In genomic region chr2:17636989-17637906, GRCh38 we compare ENCODE assay signal across 19 cellular contexts.
A peak's percentile ranks its signal among the peaks of the same experiment; 100 is the strongest.
DNase-seq lines count a peak whose midpoint lies in the region; ATAC-seq, FAIRE-seq and TF ChIP-seq lines count a peak whose summit lies in the region.
"Had no signal": no experiment of that assay in that cellular context is flagged by ENCODE, and none has a peak within 500 bp of the region (broad histone marks: within the 10 kb centered on the region; RNA-seq: fewer than 3 reads in every experiment).

No MANE protein-coding gene starts in this region.

- H3K9me3 ChIP-seq in HepG2 (ENCODE audit: low read length): no peaks in the 10 kb centered on the region
- no peaks in the 10 kb centered on the region for H3K9me3 ChIP-seq in right lobe of liver
- H3K9me3 ChIP-seq in OCI-LY3 (ENCODE audit: insufficient read depth, low read length): no peaks in the 10 kb centered on the region
- H3K9me3 ChIP-seq in aorta (ENCODE audit: control insufficient read depth, low read length): no peaks in the 10 kb centered on the region
- H3K9me3 ChIP-seq: colonic mucosa, suprapubic skin had no signal

- no peaks in the 10 kb centered on the region for H3K9me3 Mint-ChIP-seq in activated CD4-positive, alpha-beta T cell treated with anti-CD3 and anti-CD28 coated beads, Interleukin-2, amount 10 ng/mL, durations not matched to agents 7 days and 5 days
- H3K9me3 Mint-ChIP-seq: CD14-positive monocyte had no signal

- intact Hi-C loops in HepG2 (cut with micrococcal nuclease; ENCODE audit: unreplicated experiment): no loop called here
- intact Hi-C loops in right lobe of liver (cut with DNase I): no loop called here
- intact Hi-C loops in aorta (cut with DNase I): no loop called here

- H3K36me3 Mint-ChIP-seq in activated CD4-positive, alpha-beta T cell treated with anti-CD3 and anti-CD28 coated beads, Interleukin-2, amount 10 ng/mL, durations not matched to agents 7 days and 5 days (ENCODE audit: low read depth): no peaks in the 10 kb centered on the region
- H3K36me3 Mint-ChIP-seq: CD14-positive monocyte had no signal

- CTCF ChIA-PET in HepG2 (lab: Yijun Ruan, JAX; ENCODE audit: low intra/inter-chr PET ratio, low total read pairs): no interaction called here
- CTCF ChIA-PET in activated CD4-positive, alpha-beta T cell treated with anti-CD3 and anti-CD28 coated beads, Interleukin-2, amount 10 ng/mL, durations not matched to agents 7 days and 5 days (lab: Charles Lee): no interaction called here

- no peaks in the 10 kb centered on the region for H3K79me2 ChIP-seq in HepG2 (ENCODE audit: insufficient read depth, low read length)
- H3K79me2 ChIP-seq in OCI-LY3 (ENCODE audit: low read length): no peaks in the 10 kb centered on the region

- 95% methylated on average over 12 of the region's 12 CpGs for WGBS in HepG2 (ENCODE audit: low lambda C conversion rate)
- WGBS in right lobe of liver (ENCODE audit: insufficient coverage, low coverage, low lambda C conversion rate, missing lambda C conversion rate): 86% methylated on average over 5 of the region's 12 CpGs
- WGBS in aorta, 2 donors: 88 to 90% methylated on average over 12 of the region's 12 CpGs

- ATAC-seq in HepG2 (peak; percentile 29), right lobe of liver (no peak), aorta (ENCODE audit: low FRiP score) (peak; percentile 53), HG02610 (IDR thresholded peaks at IDR 0.05; ENCODE audit: unreplicated experiment) (no peak), GM18519 (IDR thresholded peaks at IDR 0.05; ENCODE audit: low FRiP score, unreplicated experiment) (no peak)
- ATAC-seq: PC-3 had no signal

- no peak overlapping the region for H3K4me2 ChIP-seq in HepG2 (ENCODE audit: low read depth, low read length)
- peak overlapping the region; percentile 61 for H3K4me2 ChIP-seq in OCI-LY3 (ENCODE audit: low read length)

- peaks cover 10% of the 10 kb centered on the region for H4K20me1 ChIP-seq in HepG2 (ENCODE audit: insufficient read depth, low read length)
- no peaks in the 10 kb centered on the region for H4K20me1 ChIP-seq in OCI-LY3 (ENCODE audit: insufficient read depth, low read length)

- in situ Hi-C loops in HepG2 (cut with HindIII; ENCODE audit: extremely low pct_ligation_motif_present, low pct_unique_long_range_greater_than_20kb): no loop called here

- POLR2A ChIA-PET in HepG2 (lab: Yijun Ruan, JAX): no interaction called here
- POLR2A ChIA-PET in activated CD4-positive, alpha-beta T cell treated with anti-CD3 and anti-CD28 coated beads, Interleukin-2, amount 10 ng/mL, durations not matched to agents 7 days and 5 days (lab: Charles Lee): no interaction called here

- H3K27ac Mint-ChIP-seq in activated CD4-positive, alpha-beta T cell treated with anti-CD3 and anti-CD28 coated beads, Interleukin-2, amount 10 ng/mL, durations not matched to agents 7 days and 5 days: no peak overlapping the region
- H3K27ac Mint-ChIP-seq: CD14-positive monocyte had no signal

- no peak overlapping the region for H3K4me3 ChIP-seq in HepG2 (replicated peaks in 1 of 3; ENCODE audit: insufficient read depth in 1 of 3, low read depth in 2 of 3, low read length in 3 of 3)
- H3K4me3 ChIP-seq in right lobe of liver: no peak overlapping the region
- H3K4me3 ChIP-seq in OCI-LY3 (ENCODE audit: low read length): peak overlapping the region; percentile 35
- no peak overlapping the region for H3K4me3 ChIP-seq in aorta (ENCODE audit: low read length in 2 of 2)
- H3K4me3 ChIP-seq: colonic mucosa, lung, suprapubic skin had no signal

- no peak for TF ChIP-seq CTCF in HepG2 (CRISPR knock-in tag; IDR thresholded peaks at IDR 0.05)
- TF ChIP-seq CTCF in right lobe of liver (IDR thresholded peaks at IDR 0.05): no peak
- TF ChIP-seq CTCF in OCI-LY3 (IDR thresholded peaks at IDR 0.05; ENCODE audit: low read depth, low read length): no peak

- H3K27ac ChIP-seq in HepG2 (ENCODE audit: extremely low read length, insufficient read depth, low read length) (no peak overlapping the region), right lobe of liver (no peak overlapping the region), OCI-LY3 (ENCODE audit: low read length) (no peak overlapping the region; the same call in 1 of the 2 replicates), aorta (ENCODE audit: low read depth in 1 of 2, low read length in 2 of 2) (no peak overlapping the region)
- H3K27ac ChIP-seq: colonic mucosa, suprapubic skin had no signal

- DNase-seq in HepG2 (ENCODE audit: low spot score): no peak
- DNase-seq in right lobe of liver: no peak
- peak; percentile 30 for DNase-seq in iPS-NIHi7 (ENCODE audit: extremely low spot score)
- DNase-seq in aorta: no peak
- no peak for DNase-seq in activated CD4-positive, alpha-beta T cell treated with anti-CD3 and anti-CD28 coated beads, Interleukin-2, amount 10 ng/mL, durations not matched to agents 7 days and 5 days
- DNase-seq: ACHN; activated naive CD4-positive, alpha-beta T cell treated with anti-CD3 and anti-CD28 coated beads, Interleukin-2, amount 50 U/mL, for 16 hours; activated T-cell treated with anti-CD3 and anti-CD28 coated beads, Interleukin-2, amount 50 U/mL, for 48 hours; colonic mucosa; DMS53; NCI-H1417; PC-3; T-helper 9 cell had no signal

- no peaks in the 10 kb centered on the region for H3K27me3 Mint-ChIP-seq in activated CD4-positive, alpha-beta T cell treated with anti-CD3 and anti-CD28 coated beads, Interleukin-2, amount 10 ng/mL, durations not matched to agents 7 days and 5 days

- H3K4me1 ChIP-seq in HepG2 (ENCODE audit: insufficient read depth, low read length) (no peaks in the 10 kb centered on the region), right lobe of liver (no peaks in the 10 kb centered on the region), OCI-LY3 (ENCODE audit: low read length) (peaks cover 17% of the 10 kb centered on the region), aorta (ENCODE audit: control insufficient read depth in 1 of 2, insufficient read depth in 2 of 2, low read length in 2 of 2) (no peaks in the 10 kb centered on the region)
- H3K4me1 ChIP-seq: colonic mucosa, suprapubic skin had no signal

- H2AFZ ChIP-seq in HepG2 (ENCODE audit: low read length): no peak overlapping the region
- H2AFZ ChIP-seq in OCI-LY3 (ENCODE audit: low read depth, low read length): no peak overlapping the region

- H3K27me3 ChIP-seq in HepG2 (ENCODE audit: control insufficient read depth in 1 of 2, insufficient read depth in 2 of 2, low read length in 2 of 2) (no peaks in the 10 kb centered on the region), right lobe of liver (no peaks in the 10 kb centered on the region), OCI-LY3 (ENCODE audit: low read depth, low read length) (no peaks in the 10 kb centered on the region), aorta (ENCODE audit: control insufficient read depth in 1 of 2, insufficient read depth in 2 of 2, low read length in 1 of 2) (no peaks in the 10 kb centered on the region)
- H3K27me3 ChIP-seq: colonic mucosa, suprapubic skin had no signal

- no peak for TF ChIP-seq RAD21 in HepG2 (CRISPR knock-in tag; IDR thresholded peaks at IDR 0.05)

- H3K36me3 ChIP-seq in HepG2 (replicated peaks in 1 of 2; ENCODE audit: control insufficient read depth in 1 of 2, insufficient read depth in 2 of 2, low read length in 2 of 2) (peaks cover 11 to 34% of the 10 kb centered on the region in 2 experiments), right lobe of liver (no peaks in the 10 kb centered on the region), OCI-LY3 (replicated peaks; ENCODE audit: low read depth, low read length) (no peaks in the 10 kb centered on the region), aorta (ENCODE audit: control insufficient read depth in 1 of 2, insufficient read depth in 2 of 2, low read length in 1 of 2) (no peaks in the 10 kb centered on the region)
- H3K36me3 ChIP-seq: colonic mucosa, suprapubic skin had no signal

- no peak overlapping the region for H3K4me3 Mint-ChIP-seq in activated CD4-positive, alpha-beta T cell treated with anti-CD3 and anti-CD28 coated beads, Interleukin-2, amount 10 ng/mL, durations not matched to agents 7 days and 5 days
- H3K4me3 Mint-ChIP-seq: CD14-positive monocyte had no signal

- TF ChIP-seq EP300 in HepG2 (IDR thresholded peaks at IDR 0.05; ENCODE audit: low read depth in 2 of 2, low read length in 2 of 2) (no peak), HepG2 (CRISPR knock-in tag; IDR thresholded peaks at IDR 0.05; ENCODE audit: borderline replicate concordance) (no peak)

- BruUV-seq in HepG2 (replicated peaks; lab: Mats Ljungman, UMichigan): no TSS peak

- H3K9ac ChIP-seq in HepG2 (ENCODE audit: insufficient read depth, low read depth, low read length) (no peak overlapping the region), OCI-LY3 (ENCODE audit: low read length) (no peak overlapping the region)

- H3K4me1 Mint-ChIP-seq in activated CD4-positive, alpha-beta T cell treated with anti-CD3 and anti-CD28 coated beads, Interleukin-2, amount 10 ng/mL, durations not matched to agents 7 days and 5 days: no peaks in the 10 kb centered on the region

- no peak for FAIRE-seq in HepG2 (lab: Jason Lieb, UNC)

- no peak for TF ChIP-seq POLR2A in HepG2 (IDR thresholded peaks at IDR 0.05; ENCODE audit: insufficient read depth in 1 of 2, low read depth in 2 of 2, low read length in 2 of 2)
- no peak for TF ChIP-seq POLR2A in right lobe of liver (IDR thresholded peaks at IDR 0.05)

TF ChIP-seq in HepG2, 621 proteins besides CTCF, POLR2A, EP300 and RAD21 (continues in another document):
- TF ChIP-seq PRDM15 (CRISPR knock-in tag; IDR thresholded peaks at IDR 0.05) (no peak), SMAD9 (CRISPR knock-in tag; IDR thresholded peaks at IDR 0.05) (no peak)

Comparison
In these comparisons a context has a peak if more than half of its experiments do, and no peak if none do; other contexts are left out.
1. ATAC-seq: peak in HepG2 (single experiment) and aorta (single experiment); none in right lobe of liver (0 of 4), HG02610 (single experiment) and GM18519 (single experiment).